Comparison of ENCODE assay signal across 22 cellular contexts in genomic region chr12:129994634-129995033, GRCh38.
DNase-seq lines count a peak whose midpoint lies in the region; ATAC-seq, FAIRE-seq and TF ChIP-seq lines count a peak whose summit lies in the region.
"Had no signal": no experiment of that assay in that cellular context is flagged by ENCODE, and none has a peak within 500 bp of the region (broad histone marks: within the 10 kb centered on the region; RNA-seq: fewer than 3 reads in every experiment).

No MANE protein-coding gene starts in this region.

- H3K79me2 ChIP-seq in HepG2 (ENCODE audit: insufficient read depth, low read length) (no peaks in the 10 kb centered on the region), H1 (ENCODE audit: control insufficient read depth in 1 of 2, insufficient read depth in 2 of 2, low read length in 2 of 2) (no peaks in the 10 kb centered on the region)

- H2BK12ac ChIP-seq in H1 (ENCODE audit: low read depth, low read length): peak overlapping the region; percentile 95

- no peak overlapping the region for H3K56ac ChIP-seq in H1 (replicated peaks; ENCODE audit: insufficient read length, low read depth, low read length)

- no peak overlapping the region for H3K4me3 ChIP-seq in HepG2 (replicated peaks in 1 of 3; ENCODE audit: insufficient read depth in 1 of 3, low read depth in 2 of 3, low read length in 3 of 3)
- H3K4me3 ChIP-seq in right lobe of liver: no peak overlapping the region
- H3K4me3 ChIP-seq in H1 (ENCODE audit: extremely low read depth in 1 of 4, insufficient read depth in 2 of 4, low read depth in 3 of 4, low read length in 4 of 4): no peak overlapping the region
- H3K4me3 ChIP-seq: A549; BLaER1 treated with 17β-estradiol and CSF1 and Interleukin-3, amounts not matched to agents 10 nM and 100 nM had no signal

- H3K23me2 ChIP-seq in H1 (ENCODE audit: low read depth, low read length): peaks cover 11% of the 10 kb centered on the region

- H4K20me1 ChIP-seq in HepG2 (ENCODE audit: insufficient read depth, low read length) (no peaks in the 10 kb centered on the region), H1 (replicated peaks in 1 of 2; ENCODE audit: control insufficient read depth in 1 of 2, insufficient read depth in 2 of 2, low read length in 2 of 2) (peaks cover 0 to 3% of the 10 kb centered on the region in 2 experiments)
- H4K20me1 ChIP-seq: BLaER1 treated with 17β-estradiol and CSF1 and Interleukin-3, amounts not matched to agents 10 nM and 100 nM had no signal

- WGBS in HepG2 (ENCODE audit: low lambda C conversion rate): 3% methylated on average over 7 of the region's 8 CpGs
- 57% methylated on average over 8 of the region's 8 CpGs for WGBS in right lobe of liver (ENCODE audit: insufficient coverage, low coverage, low lambda C conversion rate, missing lambda C conversion rate)
- 95% methylated on average over 8 of the region's 8 CpGs; no CpG with 5 or more reads in 1 of the 2 experiments for WGBS in H1 (ENCODE audit: extremely low coverage in 1 of 2, insufficient coverage in 1 of 2, insufficient read length in 1 of 2, insufficient replicate concordance in 2 of 2, low coverage in 1 of 2, low lambda C conversion rate in 2 of 2, missing lambda C conversion rate in 1 of 2), 2 experiments

- CTCF ChIA-PET in HepG2 (lab: Yijun Ruan, JAX; ENCODE audit: low intra/inter-chr PET ratio, low total read pairs) (no interaction called here), H1 (lab: Charles Lee; ENCODE audit: partially characterized antibody) (interaction anchor here (0.7 to 5.3 kb wide), 3 partner anchors 9 to 19 kb away, joined by 3 to 28 read pairs (median 4); no protein-coding TSS in a partner anchor), MCF 10A (lab: Yijun Ruan, JAX) (no interaction called here)

- H3K27me3 ChIP-seq in HepG2 (ENCODE audit: control insufficient read depth in 1 of 2, insufficient read depth in 2 of 2, low read length in 2 of 2) (no peaks in the 10 kb centered on the region), right lobe of liver (no peaks in the 10 kb centered on the region), H1 (replicated peaks in 1 of 4; ENCODE audit: control insufficient read depth in 3 of 4, extremely low read depth in 1 of 4, insufficient read depth in 3 of 4, low read length in 3 of 4) (peaks cover 0 to 5% (median 2%) of the 10 kb centered on the region in 4 experiments; a peak in 2 of 7 replicates)
- H3K27me3 ChIP-seq: BLaER1 treated with 17β-estradiol and CSF1 and Interleukin-3, amounts not matched to agents 10 nM and 100 nM had no signal

- H3K27me3 Mint-ChIP-seq in activated T-cell treated with anti-CD3 and anti-CD28 coated beads, Interleukin-2, amount 50 U/mL, for 24 hours: no peaks in the 10 kb centered on the region
- H3K27me3 Mint-ChIP-seq in MCF 10A (ENCODE audit: insufficient read depth, unreplicated experiment): no peaks in the 10 kb centered on the region
- H3K27me3 Mint-ChIP-seq: B cell had no signal

- intact Hi-C loops in HepG2 (cut with micrococcal nuclease; ENCODE audit: unreplicated experiment): no loop called here
- intact Hi-C loops in right lobe of liver (cut with DNase I): no loop called here
- intact Hi-C loops in MCF 10A (cut with micrococcal nuclease): no loop called here

- TF ChIP-seq CTCF in HepG2 (CRISPR knock-in tag; IDR thresholded peaks at IDR 0.05) (no peak), right lobe of liver (IDR thresholded peaks at IDR 0.05) (no peak), H1 (IDR thresholded peaks at IDR 0.05; ENCODE audit: control extremely low read depth in 1 of 3, insufficient read depth in 1 of 3, low read depth in 1 of 3, low read length in 3 of 3) (no peak), MCF 10A (IDR thresholded peaks at IDR 0.05; ENCODE audit: unreplicated experiment) (no peak)

- 0 out of 2 replicates have a peak overlapping the region, but pooled peaks have one; percentile 25 for H2BK5ac ChIP-seq in H1 (ENCODE audit: low read depth, low read length)

- in situ Hi-C loops in HepG2 (cut with HindIII; ENCODE audit: extremely low pct_ligation_motif_present, low pct_unique_long_range_greater_than_20kb): no loop called here

- no peak overlapping the region for H3K4ac ChIP-seq in H1 (replicated peaks; ENCODE audit: insufficient read length, low read depth, low read length)

- no peak overlapping the region for H3K14ac ChIP-seq in H1 (ENCODE audit: insufficient read length)

- TF ChIP-seq RAD21 in HepG2 (CRISPR knock-in tag; IDR thresholded peaks at IDR 0.05): no peak
- no peak for TF ChIP-seq RAD21 in H1 (IDR thresholded peaks at IDR 0.05 in 1 of 2, conservative IDR thresholded peaks at IDR 0.05 in 1 of 2; ENCODE audit: low read depth in 2 of 2, low read length in 2 of 2)

- H3K9me3 ChIP-seq in HepG2 (ENCODE audit: low read length) (no peaks in the 10 kb centered on the region; the same call in 1 of the 2 replicates), right lobe of liver (peaks cover 0 to 4% (median 0%) of the 10 kb centered on the region in 4 donors), H1 (ENCODE audit: insufficient read depth in 2 of 2, low read depth in 1 of 2, low read length in 1 of 2) (peaks cover 4 to 5% of the 10 kb centered on the region in 2 experiments; a peak in 3 of 4 replicates)
- H3K9me3 ChIP-seq: Caco-2 had no signal

- H3K27ac ChIP-seq in HepG2 (ENCODE audit: extremely low read length, insufficient read depth, low read length) (no peak overlapping the region), right lobe of liver (no peak overlapping the region), H1 (ENCODE audit: low read depth, low read length) (no peak overlapping the region)
- H3K27ac ChIP-seq: 22Rv1; A549; BLaER1 treated with 17β-estradiol and CSF1 and Interleukin-3, amounts not matched to agents 10 nM and 100 nM; C4-2B had no signal

- no peak for FAIRE-seq in HepG2 (lab: Jason Lieb, UNC)
- no peak for FAIRE-seq in H1 (lab: Jason Lieb, UNC)
- FAIRE-seq in urothelium cell line (lab: Jason Lieb, UNC): peak; percentile 72
- FAIRE-seq: A549, D721Med, G401.6, GM12891, GM19239 had no signal

- H3K36me3 ChIP-seq in HepG2 (replicated peaks in 1 of 2; ENCODE audit: control insufficient read depth in 1 of 2, insufficient read depth in 2 of 2, low read length in 2 of 2): no peaks in the 10 kb centered on the region
- H3K36me3 ChIP-seq in right lobe of liver: no peaks in the 10 kb centered on the region
- no peaks in the 10 kb centered on the region for H3K36me3 ChIP-seq in H1 (ENCODE audit: control insufficient read depth in 2 of 4, insufficient read depth in 4 of 4, low read length in 3 of 4)
- H3K36me3 ChIP-seq: BLaER1 treated with 17β-estradiol and CSF1 and Interleukin-3, amounts not matched to agents 10 nM and 100 nM had no signal

- no peak for TF ChIP-seq EP300 in HepG2 (IDR thresholded peaks at IDR 0.05; ENCODE audit: low read depth in 2 of 2, low read length in 2 of 2)
- TF ChIP-seq EP300 in HepG2 (CRISPR knock-in tag; IDR thresholded peaks at IDR 0.05; ENCODE audit: borderline replicate concordance): no peak
- no peak for TF ChIP-seq EP300 in H1 (IDR thresholded peaks at IDR 0.05; ENCODE audit: borderline replicate concordance in 1 of 2, low read depth in 2 of 2, low read length in 2 of 2)

- no peak overlapping the region for H3K27ac Mint-ChIP-seq in activated T-cell treated with anti-CD3 and anti-CD28 coated beads, Interleukin-2, amount 50 U/mL, for 24 hours
- H3K27ac Mint-ChIP-seq in MCF 10A (ENCODE audit: low read depth, unreplicated experiment): no peak overlapping the region
- H3K27ac Mint-ChIP-seq: B cell; CD4-positive, alpha-beta T cell; CD8-positive, alpha-beta T cell had no signal

- no peak overlapping the region for H3K18ac ChIP-seq in H1 (ENCODE audit: extremely low read depth, low read length)

- BruUV-seq in HepG2 (replicated peaks; lab: Mats Ljungman, UMichigan) (no TSS peak), MCF 10A (replicated peaks; lab: Mats Ljungman, UMichigan) (no TSS peak)

- H3K4me1 Mint-ChIP-seq in activated T-cell treated with anti-CD3 and anti-CD28 coated beads, Interleukin-2, amount 50 U/mL, for 24 hours (ENCODE audit: low read depth): no peaks in the 10 kb centered on the region
- H3K4me1 Mint-ChIP-seq in MCF 10A (ENCODE audit: insufficient read depth, unreplicated experiment): no peaks in the 10 kb centered on the region
- H3K4me1 Mint-ChIP-seq: B cell had no signal

- H2AK5ac ChIP-seq in H1 (ENCODE audit: low read depth, low read length): peak overlapping the region; percentile 99

- no peak overlapping the region for H4K5ac ChIP-seq in H1 (ENCODE audit: insufficient read length, low read depth, low read length)

- H2BK20ac ChIP-seq in H1 (ENCODE audit: low read length): no peak overlapping the region

- no peak overlapping the region for H3K4me2 ChIP-seq in HepG2 (ENCODE audit: low read depth, low read length)
- no peak overlapping the region for H3K4me2 ChIP-seq in H1 (ENCODE audit: insufficient read depth in 1 of 2, low read depth in 2 of 2, low read length in 2 of 2)
- H3K4me2 ChIP-seq: A549; BLaER1 treated with 17β-estradiol and CSF1 and Interleukin-3, amounts not matched to agents 10 nM and 100 nM had no signal

- H2BK15ac ChIP-seq in H1 (ENCODE audit: low read length): no peak overlapping the region; the same call in 1 of the 2 replicates

- H2AFZ ChIP-seq in HepG2 (ENCODE audit: low read length) (no peak overlapping the region), H1 (ENCODE audit: low read length) (no peak overlapping the region)

- TF ChIP-seq POLR2A in HepG2 (IDR thresholded peaks at IDR 0.05; ENCODE audit: insufficient read depth in 1 of 2, low read depth in 2 of 2, low read length in 2 of 2) (no peak), right lobe of liver (IDR thresholded peaks at IDR 0.05) (no peak), H1 (IDR thresholded peaks at IDR 0.05; ENCODE audit: control extremely low read depth in 1 of 2, low read depth in 2 of 2, low read length in 2 of 2) (no peak)

- H4K91ac ChIP-seq in H1 (replicated peaks; ENCODE audit: insufficient read length, low read length): no peak overlapping the region

- no peak overlapping the region for H2BK120ac ChIP-seq in H1 (replicated peaks; ENCODE audit: low read depth, low read length)

- no peaks in the 10 kb centered on the region for H3K79me1 ChIP-seq in H1 (ENCODE audit: low read depth, low read length)

- DNase-seq in HepG2 (ENCODE audit: low spot score): no peak
- no peak for DNase-seq in right lobe of liver
- no peak for DNase-seq in H1 (ENCODE audit: low read depth in 1 of 2, low spot score in 2 of 2)
- DNase-seq in urothelium cell line (ENCODE audit: low spot score): no peak
- no peak for DNase-seq in activated T-cell treated with anti-CD3 and anti-CD28 coated beads, Interleukin-2, amount 50 U/mL, for 24 hours
- DNase-seq in MCF 10A (ENCODE audit: unreplicated experiment): no peak
- DNase-seq: AML-193; Caco-2; Calu3; CD4-positive, alpha-beta T cell; CD8-positive, alpha-beta T cell; DMS79 treated with DMSO at 0.1 percent for 48 hours; GF-D8 had no signal

- no peak overlapping the region for H3K9ac ChIP-seq in HepG2 (ENCODE audit: insufficient read depth, low read depth, low read length)
- H3K9ac ChIP-seq in H1 (replicated peaks in 1 of 4; ENCODE audit: extremely low read depth in 1 of 4, low read depth in 3 of 4, low read length in 3 of 4): no peak overlapping the region; a peak in 1 of 7 replicates
- H3K9ac ChIP-seq: BLaER1 treated with 17β-estradiol and CSF1 and Interleukin-3, amounts not matched to agents 10 nM and 100 nM had no signal

- ATAC-seq in HepG2: no peak
- ATAC-seq in right lobe of liver: no peak
- ATAC-seq: A549; CD8-positive, alpha-beta T cell had no signal

- H3K23ac ChIP-seq in H1 (ENCODE audit: insufficient read length): no peak overlapping the region

- H3K4me3 Mint-ChIP-seq in activated T-cell treated with anti-CD3 and anti-CD28 coated beads, Interleukin-2, amount 50 U/mL, for 24 hours: no peak overlapping the region
- H3K4me3 Mint-ChIP-seq in MCF 10A (ENCODE audit: unreplicated experiment): no peak overlapping the region
- H3K4me3 Mint-ChIP-seq: B cell; CD4-positive, alpha-beta T cell; CD8-positive, alpha-beta T cell had no signal

- peaks cover 2% of the 10 kb centered on the region for H3K9me3 Mint-ChIP-seq in activated T-cell treated with anti-CD3 and anti-CD28 coated beads, Interleukin-2, amount 50 U/mL, for 24 hours
- H3K9me3 Mint-ChIP-seq in MCF 10A (ENCODE audit: unreplicated experiment): peaks cover 7% of the 10 kb centered on the region

- H3K4me1 ChIP-seq in HepG2 (ENCODE audit: insufficient read depth, low read length): no peaks in the 10 kb centered on the region
- H3K4me1 ChIP-seq in right lobe of liver: no peaks in the 10 kb centered on the region
- H3K4me1 ChIP-seq in H1 (replicated peaks in 1 of 4; ENCODE audit: control insufficient read depth in 3 of 4, insufficient read depth in 4 of 4, low read length in 3 of 4): peaks cover 6 to 23% (median 22%) of the 10 kb centered on the region in 4 experiments; a peak in 6 of 7 replicates
- H3K4me1 ChIP-seq: A549; BLaER1 treated with 17β-estradiol and CSF1 and Interleukin-3, amounts not matched to agents 10 nM and 100 nM; Caco-2 had no signal

- POLR2A ChIA-PET in HepG2 (lab: Yijun Ruan, JAX): no interaction called here
- POLR2A ChIA-PET in H1 (lab: Charles Lee; ENCODE audit: partially characterized antibody): no interaction called here
- POLR2A ChIA-PET in MCF 10A (lab: Yijun Ruan, JAX): no interaction called here

- H4K8ac ChIP-seq in H1 (ENCODE audit: extremely low read depth, insufficient read depth, low read length): no peak overlapping the region

- H3K36me3 Mint-ChIP-seq in activated T-cell treated with anti-CD3 and anti-CD28 coated beads, Interleukin-2, amount 50 U/mL, for 24 hours (ENCODE audit: low read depth): no peaks in the 10 kb centered on the region
- no peaks in the 10 kb centered on the region for H3K36me3 Mint-ChIP-seq in MCF 10A (ENCODE audit: insufficient read depth, unreplicated experiment)
- H3K36me3 Mint-ChIP-seq: CD8-positive, alpha-beta T cell had no signal
